ENCODE assay signal across 12 cellular contexts in genomic region chr1:27004471-27005165, GRCh38. TPM values are rescaled to one million over a fixed set of nuclear protein-coding genes. Genes with fewer than 3 reads are reported as not detected.
A peak's percentile ranks its signal among the peaks of the same experiment; 100 is the strongest.
DNase-seq lines count a peak whose midpoint lies in the region; ATAC-seq, FAIRE-seq and TF ChIP-seq lines count a peak whose summit lies in the region.
"Had no signal": no experiment of that assay in that cellular context is flagged by ENCODE, and none has a peak within 500 bp of the region (broad histone marks: within the 10 kb centered on the region; RNA-seq: fewer than 3 reads in every experiment).

No MANE protein-coding gene starts in this region.

- no peak for TF ChIP-seq POLR2A in GM12892 (IDR thresholded peaks at IDR 0.05; ENCODE audit: low read depth, low read length)

- FAIRE-seq in GM12892 (lab: Jason Lieb, UNC), result no peak

- peaks cover 0 to 67% of the 10 kb centered on the region in 2 donors for H3K4me1 ChIP-seq in right atrium auricular region

- peaks cover 26% of the 10 kb centered on the region for H3K36me3 ChIP-seq in H7 (replicated peaks; ENCODE audit: control insufficient read depth, insufficient read depth, low read length)
- peaks cover 5% of the 10 kb centered on the region for H3K36me3 ChIP-seq in right atrium auricular region

- no peaks in the 10 kb centered on the region for H3K9me3 ChIP-seq in right atrium auricular region

- no peak overlapping the region for H3K4me3 ChIP-seq in H7 (ENCODE audit: insufficient read depth, low read depth, low read length)
- no peak overlapping the region for H3K4me3 ChIP-seq in right atrium auricular region
- no peak overlapping the region for H3K4me3 ChIP-seq in skeletal muscle cell (ENCODE audit: low read depth, low read length)

- H3K27ac ChIP-seq in right atrium auricular region, result peak overlapping the region; percentile 72 to 75

- peak; percentile 63 for DNase-seq in H7
- peak; percentile 79 for DNase-seq in SW480 (ENCODE audit: low spot score)
- DNase-seq in right atrium auricular region (ENCODE audit: low spot score), result no peak
- DNase-seq in skeletal muscle cell (ENCODE audit: low read depth), result peak; percentile 47
- DNase-seq in GM12892 (ENCODE audit: insufficient read length), result no peak
- no peak for DNase-seq in putamen (ENCODE audit: low spot score)
- no peak for DNase-seq in T1000 (lab: John Stamatoyannopoulos, UW)
- DNase-seq: DMS79; NCI-H2171 treated with DMSO at 0.1 percent for 48 hours; stimulated activated CD4-positive, alpha-beta T cell treated with anti-CD3 and anti-CD28 coated beads, Interleukin-15, amount 100 ng/mL, for 24 hours had no signal

- H3K27me3 ChIP-seq in H7 (ENCODE audit: control insufficient read depth, insufficient read depth, low read length) (no peaks in the 10 kb centered on the region), right atrium auricular region (no peaks in the 10 kb centered on the region)

- TF ChIP-seq CTCF in right atrium auricular region (IDR thresholded peaks at IDR 0.05), result no peak

- ATAC-seq in GM21786 (IDR thresholded peaks at IDR 0.05; ENCODE audit: unreplicated experiment), result no peak

RNA-seq across cellular contexts. Expression of gene TENT5B, which starts 8.0 kb away (rescaled TPM):
- 128 and 154 TPM in 2 replicates for total RNA-seq in H7 (2014; rRNA removed; shearing (Covaris generic))
- 10 to 100 TPM; 31.6 to 34.8 TPM for total RNA-seq in right atrium auricular region
- not detected for polyA plus RNA-seq in GM12892 (2012; ENCODE audit: missing spikeins)
- total RNA-seq: activated T-helper 2 cell treated with anti-CD3 and anti-CD28 coated beads, Interferon-gamma antibody, Interleukin-2, Interleukin-4, amounts not matched to agents 10 μg/mL and 5 μg/mL and 100 μg/mL, durations not matched to agents 14 hours and 24 hours and 36 hours had no signal

RNA-seq across cellular contexts. Expression of gene TRNP1, which starts 11.1 kb away (rescaled TPM):
- total RNA-seq in H7 (2014; rRNA removed; shearing (Covaris generic)), result 28.9 and 30.5 TPM in 2 replicates
- total RNA-seq in right atrium auricular region, result 100 to 1,000 TPM in 1 of 2 donors, 10 to 100 TPM in 1; 72.5 to 151 TPM
- polyA plus RNA-seq in GM12892 (2012; ENCODE audit: missing spikeins), result not detected

RNA-seq across cellular contexts. Expression of gene KDF1, which starts 44.4 kb away (rescaled TPM):
- total RNA-seq in H7 (2014; rRNA removed; shearing (Covaris generic)), result 14.4 and 14.6 TPM in 2 replicates
- total RNA-seq in right atrium auricular region, result under 1 TPM; 0.26 to 0.86 TPM
- polyA plus RNA-seq in GM12892 (2012; ENCODE audit: missing spikeins), result 0.15 TPM
- total RNA-seq: activated T-helper 2 cell treated with anti-CD3 and anti-CD28 coated beads, Interferon-gamma antibody, Interleukin-2, Interleukin-4, amounts not matched to agents 10 μg/mL and 5 μg/mL and 100 μg/mL, durations not matched to agents 14 hours and 24 hours and 36 hours had no signal

Comparison
In these comparisons a context has a peak if more than half of its experiments do, and no peak if none do; other contexts are left out.
1. DNase-seq: peak in H7 (single experiment), SW480 (single experiment) and skeletal muscle cell (single experiment); none in right atrium auricular region (single experiment), GM12892 (single experiment), putamen (single experiment) and T1000 (single experiment).